Comparison of ENCODE assay signal across 1 cellular context in the genomic region with DNA sequence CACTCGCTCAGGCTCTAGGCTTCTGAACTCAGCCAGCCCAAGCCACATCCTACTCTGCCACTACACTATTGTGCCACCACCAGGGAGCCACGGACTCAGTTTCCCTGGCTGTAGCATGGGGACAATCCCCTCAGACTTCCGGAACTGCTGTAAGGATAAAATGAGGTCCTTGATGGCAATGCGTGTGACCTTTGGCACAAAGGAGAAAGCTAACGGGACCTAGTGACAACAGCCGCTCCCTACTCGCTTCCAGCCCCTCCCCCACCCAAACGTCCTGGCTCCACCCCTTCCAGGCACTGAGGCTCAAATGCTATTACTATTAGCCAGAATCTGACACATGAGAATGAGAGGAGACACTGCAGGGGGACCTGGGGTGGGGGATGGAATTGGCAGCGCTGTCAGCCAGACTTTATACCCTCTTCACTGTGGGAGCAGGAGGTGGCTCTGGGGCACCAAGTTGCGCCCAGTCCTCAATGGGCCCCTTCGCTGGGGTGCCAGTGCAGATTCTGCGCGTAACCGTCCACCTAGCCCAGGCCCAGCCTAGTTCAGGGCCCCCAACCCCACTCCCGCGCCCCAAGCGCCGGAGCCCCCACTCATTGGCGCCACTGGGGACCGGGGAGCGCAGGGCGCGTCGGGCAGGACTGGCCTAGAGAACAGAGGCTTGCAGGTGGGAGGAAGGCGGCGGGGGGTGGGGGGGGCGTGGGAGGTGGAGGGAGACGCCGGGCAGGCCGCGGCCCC.
TF ChIP-seq lines count a peak whose summit lies in the region.

No MANE protein-coding gene starts in this region.

TF ChIP-seq in HepG2, 621 proteins besides CTCF, POLR2A, EP300 and RAD21 (continued from another document and continues in another):
- TF ChIP-seq, protein P1, sequence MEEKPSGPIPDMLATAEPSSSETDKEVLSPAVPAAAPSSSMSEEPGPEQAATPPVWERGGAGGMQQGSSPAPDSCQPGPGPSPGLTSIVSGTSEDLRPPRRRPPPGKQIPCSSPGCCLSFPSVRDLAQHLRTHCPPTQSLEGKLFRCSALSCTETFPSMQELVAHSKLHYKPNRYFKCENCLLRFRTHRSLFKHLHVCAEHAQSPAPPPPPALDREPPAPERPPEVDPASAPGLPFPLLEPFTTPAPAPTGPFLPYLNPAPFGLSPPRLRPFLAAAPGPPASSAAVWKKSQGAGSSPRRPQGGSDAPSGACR (CRISPR knock-in tag; IDR thresholded peaks at IDR 0.05): no peak
- TF ChIP-seq HNF4A (CRISPR knock-in tag; IDR thresholded peaks at IDR 0.05) (no peak), ZFP1 (CRISPR knock-in tag; IDR thresholded peaks at IDR 0.05) (no peak), ASH2L (IDR thresholded peaks at IDR 0.05; ENCODE audit: insufficient read length, low read depth, low read length) (no peak), NR2C2 (CRISPR knock-in tag; IDR thresholded peaks at IDR 0.05; ENCODE audit: borderline replicate concordance) (0 out of 2 replicates have a peak, but pooled peaks have one; percentile 27), NR2F1 (CRISPR knock-in tag; IDR thresholded peaks at IDR 0.05) (peak in 1 of 2 experiments; percentile 40; a peak in 1 of 4 replicates), ZKSCAN5 (CRISPR knock-in tag; IDR thresholded peaks at IDR 0.05) (no peak), TAF1 (CRISPR knock-in tag; IDR thresholded peaks at IDR 0.05) (peak; percentile 42; the same call in 1 of the 2 replicates), HHEX (CRISPR knock-in tag; IDR thresholded peaks at IDR 0.05) (no peak), SOX6 (IDR thresholded peaks at IDR 0.05) (no peak), SOX6 (CRISPR knock-in tag; IDR thresholded peaks at IDR 0.05) (no peak; the same call in 1 of the 2 replicates), RBFOX2 (IDR thresholded peaks at IDR 0.05; ENCODE audit: low read depth, low read length) (no peak), SRSF9 (IDR thresholded peaks at IDR 0.05; ENCODE audit: borderline replicate concordance, insufficient read depth, low read depth, low read length, poor library complexity, severe bottlenecking) (no peak), NR2F6 (IDR thresholded peaks at IDR 0.05) (peak; percentile 60), NR2F6 (CRISPR knock-in tag; IDR thresholded peaks at IDR 0.05) (peak; percentile 62), ETV5 (CRISPR knock-in tag; IDR thresholded peaks at IDR 0.05; ENCODE audit: borderline replicate concordance) (peak; percentile 55; the same call in 1 of the 2 replicates), FOXP1 (IDR thresholded peaks at IDR 0.05) (no peak), FOXP1 (CRISPR knock-in tag; IDR thresholded peaks at IDR 0.05) (0 out of 2 replicates have a peak, but pooled peaks have one; percentile 8), SATB2 (CRISPR knock-in tag; IDR thresholded peaks at IDR 0.05) (no peak), MED1 (CRISPR knock-in tag; IDR thresholded peaks at IDR 0.05) (peak; percentile 45; the same call in 1 of the 2 replicates)
- TF ChIP-seq, protein P2, sequence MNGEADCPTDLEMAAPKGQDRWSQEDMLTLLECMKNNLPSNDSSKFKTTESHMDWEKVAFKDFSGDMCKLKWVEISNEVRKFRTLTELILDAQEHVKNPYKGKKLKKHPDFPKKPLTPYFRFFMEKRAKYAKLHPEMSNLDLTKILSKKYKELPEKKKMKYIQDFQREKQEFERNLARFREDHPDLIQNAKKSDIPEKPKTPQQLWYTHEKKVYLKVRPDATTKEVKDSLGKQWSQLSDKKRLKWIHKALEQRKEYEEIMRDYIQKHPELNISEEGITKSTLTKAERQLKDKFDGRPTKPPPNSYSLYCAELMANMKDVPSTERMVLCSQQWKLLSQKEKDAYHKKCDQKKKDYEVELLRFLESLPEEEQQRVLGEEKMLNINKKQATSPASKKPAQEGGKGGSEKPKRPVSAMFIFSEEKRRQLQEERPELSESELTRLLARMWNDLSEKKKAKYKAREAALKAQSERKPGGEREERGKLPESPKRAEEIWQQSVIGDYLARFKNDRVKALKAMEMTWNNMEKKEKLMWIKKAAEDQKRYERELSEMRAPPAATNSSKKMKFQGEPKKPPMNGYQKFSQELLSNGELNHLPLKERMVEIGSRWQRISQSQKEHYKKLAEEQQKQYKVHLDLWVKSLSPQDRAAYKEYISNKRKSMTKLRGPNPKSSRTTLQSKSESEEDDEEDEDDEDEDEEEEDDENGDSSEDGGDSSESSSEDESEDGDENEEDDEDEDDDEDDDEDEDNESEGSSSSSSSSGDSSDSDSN (CRISPR knock-in tag; IDR thresholded peaks at IDR 0.05): peak; percentile 50; the same call in 1 of the 2 replicates
- TF ChIP-seq, protein P3, sequence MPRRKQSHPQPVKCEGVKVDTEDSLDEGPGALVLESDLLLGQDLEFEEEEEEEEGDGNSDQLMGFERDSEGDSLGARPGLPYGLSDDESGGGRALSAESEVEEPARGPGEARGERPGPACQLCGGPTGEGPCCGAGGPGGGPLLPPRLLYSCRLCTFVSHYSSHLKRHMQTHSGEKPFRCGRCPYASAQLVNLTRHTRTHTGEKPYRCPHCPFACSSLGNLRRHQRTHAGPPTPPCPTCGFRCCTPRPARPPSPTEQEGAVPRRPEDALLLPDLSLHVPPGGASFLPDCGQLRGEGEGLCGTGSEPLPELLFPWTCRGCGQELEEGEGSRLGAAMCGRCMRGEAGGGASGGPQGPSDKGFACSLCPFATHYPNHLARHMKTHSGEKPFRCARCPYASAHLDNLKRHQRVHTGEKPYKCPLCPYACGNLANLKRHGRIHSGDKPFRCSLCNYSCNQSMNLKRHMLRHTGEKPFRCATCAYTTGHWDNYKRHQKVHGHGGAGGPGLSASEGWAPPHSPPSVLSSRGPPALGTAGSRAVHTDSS (CRISPR knock-in tag; conservative IDR thresholded peaks at IDR 0.05): no peak
- TF ChIP-seq, protein P4, sequence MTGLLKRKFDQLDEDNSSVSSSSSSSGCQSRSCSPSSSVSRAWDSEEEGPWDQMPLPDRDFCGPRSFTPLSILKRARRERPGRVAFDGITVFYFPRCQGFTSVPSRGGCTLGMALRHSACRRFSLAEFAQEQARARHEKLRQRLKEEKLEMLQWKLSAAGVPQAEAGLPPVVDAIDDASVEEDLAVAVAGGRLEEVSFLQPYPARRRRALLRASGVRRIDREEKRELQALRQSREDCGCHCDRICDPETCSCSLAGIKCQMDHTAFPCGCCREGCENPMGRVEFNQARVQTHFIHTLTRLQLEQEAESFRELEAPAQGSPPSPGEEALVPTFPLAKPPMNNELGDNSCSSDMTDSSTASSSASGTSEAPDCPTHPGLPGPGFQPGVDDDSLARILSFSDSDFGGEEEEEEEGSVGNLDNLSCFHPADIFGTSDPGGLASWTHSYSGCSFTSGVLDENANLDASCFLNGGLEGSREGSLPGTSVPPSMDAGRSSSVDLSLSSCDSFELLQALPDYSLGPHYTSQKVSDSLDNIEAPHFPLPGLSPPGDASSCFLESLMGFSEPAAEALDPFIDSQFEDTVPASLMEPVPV (CRISPR knock-in tag; IDR thresholded peaks at IDR 0.05): no peak
- TF ChIP-seq, protein P5, sequence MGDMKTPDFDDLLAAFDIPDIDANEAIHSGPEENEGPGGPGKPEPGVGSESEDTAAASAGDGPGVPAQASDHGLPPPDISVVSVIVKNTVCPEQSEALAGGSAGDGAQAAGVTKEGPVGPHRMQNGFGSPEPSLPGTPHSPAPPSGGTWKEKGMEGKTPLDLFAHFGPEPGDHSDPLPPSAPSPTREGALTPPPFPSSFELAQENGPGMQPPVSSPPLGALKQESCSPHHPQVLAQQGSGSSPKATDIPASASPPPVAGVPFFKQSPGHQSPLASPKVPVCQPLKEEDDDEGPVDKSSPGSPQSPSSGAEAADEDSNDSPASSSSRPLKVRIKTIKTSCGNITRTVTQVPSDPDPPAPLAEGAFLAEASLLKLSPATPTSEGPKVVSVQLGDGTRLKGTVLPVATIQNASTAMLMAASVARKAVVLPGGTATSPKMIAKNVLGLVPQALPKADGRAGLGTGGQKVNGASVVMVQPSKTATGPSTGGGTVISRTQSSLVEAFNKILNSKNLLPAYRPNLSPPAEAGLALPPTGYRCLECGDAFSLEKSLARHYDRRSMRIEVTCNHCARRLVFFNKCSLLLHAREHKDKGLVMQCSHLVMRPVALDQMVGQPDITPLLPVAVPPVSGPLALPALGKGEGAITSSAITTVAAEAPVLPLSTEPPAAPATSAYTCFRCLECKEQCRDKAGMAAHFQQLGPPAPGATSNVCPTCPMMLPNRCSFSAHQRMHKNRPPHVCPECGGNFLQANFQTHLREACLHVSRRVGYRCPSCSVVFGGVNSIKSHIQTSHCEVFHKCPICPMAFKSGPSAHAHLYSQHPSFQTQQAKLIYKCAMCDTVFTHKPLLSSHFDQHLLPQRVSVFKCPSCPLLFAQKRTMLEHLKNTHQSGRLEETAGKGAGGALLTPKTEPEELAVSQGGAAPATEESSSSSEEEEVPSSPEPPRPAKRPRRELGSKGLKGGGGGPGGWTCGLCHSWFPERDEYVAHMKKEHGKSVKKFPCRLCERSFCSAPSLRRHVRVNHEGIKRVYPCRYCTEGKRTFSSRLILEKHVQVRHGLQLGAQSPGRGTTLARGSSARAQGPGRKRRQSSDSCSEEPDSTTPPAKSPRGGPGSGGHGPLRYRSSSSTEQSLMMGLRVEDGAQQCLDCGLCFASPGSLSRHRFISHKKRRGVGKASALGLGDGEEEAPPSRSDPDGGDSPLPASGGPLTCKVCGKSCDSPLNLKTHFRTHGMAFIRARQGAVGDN (CRISPR knock-in tag; IDR thresholded peaks at IDR 0.05): peak; percentile 22
- TF ChIP-seq, protein P6, sequence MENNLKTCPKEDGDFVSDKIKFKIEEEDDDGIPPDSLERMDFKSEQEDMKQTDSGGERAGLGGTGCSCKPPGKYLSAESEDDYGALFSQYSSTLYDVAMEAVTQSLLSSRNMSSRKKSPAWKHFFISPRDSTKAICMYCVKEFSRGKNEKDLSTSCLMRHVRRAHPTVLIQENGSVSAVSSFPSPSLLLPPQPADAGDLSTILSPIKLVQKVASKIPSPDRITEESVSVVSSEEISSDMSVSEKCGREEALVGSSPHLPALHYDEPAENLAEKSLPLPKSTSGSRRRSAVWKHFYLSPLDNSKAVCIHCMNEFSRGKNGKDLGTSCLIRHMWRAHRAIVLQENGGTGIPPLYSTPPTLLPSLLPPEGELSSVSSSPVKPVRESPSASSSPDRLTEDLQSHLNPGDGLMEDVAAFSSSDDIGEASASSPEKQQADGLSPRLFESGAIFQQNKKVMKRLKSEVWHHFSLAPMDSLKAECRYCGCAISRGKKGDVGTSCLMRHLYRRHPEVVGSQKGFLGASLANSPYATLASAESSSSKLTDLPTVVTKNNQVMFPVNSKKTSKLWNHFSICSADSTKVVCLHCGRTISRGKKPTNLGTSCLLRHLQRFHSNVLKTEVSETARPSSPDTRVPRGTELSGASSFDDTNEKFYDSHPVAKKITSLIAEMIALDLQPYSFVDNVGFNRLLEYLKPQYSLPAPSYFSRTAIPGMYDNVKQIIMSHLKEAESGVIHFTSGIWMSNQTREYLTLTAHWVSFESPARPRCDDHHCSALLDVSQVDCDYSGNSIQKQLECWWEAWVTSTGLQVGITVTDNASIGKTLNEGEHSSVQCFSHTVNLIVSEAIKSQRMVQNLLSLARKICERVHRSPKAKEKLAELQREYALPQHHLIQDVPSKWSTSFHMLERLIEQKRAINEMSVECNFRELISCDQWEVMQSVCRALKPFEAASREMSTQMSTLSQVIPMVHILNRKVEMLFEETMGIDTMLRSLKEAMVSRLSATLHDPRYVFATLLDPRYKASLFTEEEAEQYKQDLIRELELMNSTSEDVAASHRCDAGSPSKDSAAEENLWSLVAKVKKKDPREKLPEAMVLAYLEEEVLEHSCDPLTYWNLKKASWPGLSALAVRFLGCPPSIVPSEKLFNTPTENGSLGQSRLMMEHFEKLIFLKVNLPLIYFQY (CRISPR knock-in tag; IDR thresholded peaks at IDR 0.05; ENCODE audit: borderline replicate concordance): no peak
- TF ChIP-seq, protein P7, sequence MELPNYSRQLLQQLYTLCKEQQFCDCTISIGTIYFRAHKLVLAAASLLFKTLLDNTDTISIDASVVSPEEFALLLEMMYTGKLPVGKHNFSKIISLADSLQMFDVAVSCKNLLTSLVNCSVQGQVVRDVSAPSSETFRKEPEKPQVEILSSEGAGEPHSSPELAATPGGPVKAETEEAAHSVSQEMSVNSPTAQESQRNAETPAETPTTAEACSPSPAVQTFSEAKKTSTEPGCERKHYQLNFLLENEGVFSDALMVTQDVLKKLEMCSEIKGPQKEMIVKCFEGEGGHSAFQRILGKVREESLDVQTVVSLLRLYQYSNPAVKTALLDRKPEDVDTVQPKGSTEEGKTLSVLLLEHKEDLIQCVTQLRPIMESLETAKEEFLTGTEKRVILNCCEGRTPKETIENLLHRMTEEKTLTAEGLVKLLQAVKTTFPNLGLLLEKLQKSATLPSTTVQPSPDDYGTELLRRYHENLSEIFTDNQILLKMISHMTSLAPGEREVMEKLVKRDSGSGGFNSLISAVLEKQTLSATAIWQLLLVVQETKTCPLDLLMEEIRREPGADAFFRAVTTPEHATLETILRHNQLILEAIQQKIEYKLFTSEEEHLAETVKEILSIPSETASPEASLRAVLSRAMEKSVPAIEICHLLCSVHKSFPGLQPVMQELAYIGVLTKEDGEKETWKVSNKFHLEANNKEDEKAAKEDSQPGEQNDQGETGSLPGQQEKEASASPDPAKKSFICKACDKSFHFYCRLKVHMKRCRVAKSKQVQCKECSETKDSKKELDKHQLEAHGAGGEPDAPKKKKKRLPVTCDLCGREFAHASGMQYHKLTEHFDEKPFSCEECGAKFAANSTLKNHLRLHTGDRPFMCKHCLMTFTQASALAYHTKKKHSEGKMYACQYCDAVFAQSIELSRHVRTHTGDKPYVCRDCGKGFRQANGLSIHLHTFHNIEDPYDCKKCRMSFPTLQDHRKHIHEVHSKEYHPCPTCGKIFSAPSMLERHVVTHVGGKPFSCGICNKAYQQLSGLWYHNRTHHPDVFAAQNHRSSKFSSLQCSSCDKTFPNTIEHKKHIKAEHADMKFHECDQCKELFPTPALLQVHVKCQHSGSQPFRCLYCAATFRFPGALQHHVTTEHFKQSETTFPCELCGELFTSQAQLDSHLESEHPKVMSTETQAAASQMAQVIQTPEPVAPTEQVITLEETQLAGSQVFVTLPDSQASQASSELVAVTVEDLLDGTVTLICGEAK (IDR thresholded peaks at IDR 0.05): no peak
- TF ChIP-seq, protein P7 (CRISPR knock-in tag; IDR thresholded peaks at IDR 0.05): no peak
